24 cellular contexts compared by ENCODE assay signal in the genomic region with DNA sequence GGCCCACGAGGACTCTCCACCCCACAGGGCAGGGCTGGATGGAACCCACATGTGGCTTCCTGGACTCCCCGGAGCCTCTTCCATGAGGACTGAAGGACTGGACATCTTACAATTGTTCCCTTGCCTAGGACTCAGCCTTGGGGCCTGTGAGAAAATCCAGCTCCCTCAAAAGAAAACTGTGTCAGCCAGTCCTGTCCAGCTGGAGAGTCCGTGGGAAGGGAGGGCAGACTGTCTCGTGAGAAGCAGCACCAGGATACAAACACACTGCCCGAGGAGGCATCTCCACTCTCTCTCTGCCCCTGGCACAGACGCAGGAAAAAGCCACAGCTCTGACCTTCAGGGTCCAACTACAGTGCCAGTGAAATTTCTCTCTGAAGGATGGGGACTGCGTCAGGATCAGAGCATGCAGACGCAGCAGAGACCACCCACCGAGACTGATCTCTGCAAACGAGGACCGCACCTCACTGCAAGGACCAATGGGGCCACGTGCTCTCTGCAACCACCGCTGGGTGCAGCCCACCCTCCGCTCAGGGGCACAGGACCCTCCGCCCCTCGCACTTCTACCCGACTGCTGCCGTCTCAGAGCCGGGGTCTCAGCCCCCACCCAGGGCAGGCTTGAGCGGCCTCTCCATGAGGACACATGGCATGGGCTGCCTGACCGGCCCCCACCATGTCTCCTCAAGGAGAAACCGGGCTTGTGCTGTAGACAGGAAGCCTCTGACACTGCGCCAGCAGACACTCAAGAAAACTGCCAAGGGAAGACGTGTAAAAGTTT.
"Had no signal": no experiment of that assay in that cellular context is flagged by ENCODE, and none has a peak within 500 bp of the region (broad histone marks: within the 10 kb centered on the region; RNA-seq: fewer than 3 reads in every experiment).

No MANE protein-coding gene starts in this region.

- H3K9ac ChIP-seq: KMS-11, SK-N-SH had no signal

- H3K9me3 Mint-ChIP-seq: IgD-negative memory B cell had no signal

- ATAC-seq: HepG2, K562 had no signal

- FAIRE-seq: HepG2, K562, RCC 7860 had no signal

- H3K4me1 Mint-ChIP-seq: IgD-negative memory B cell had no signal

- H3K36me3 Mint-ChIP-seq: IgD-negative memory B cell had no signal

- H3K27ac ChIP-seq: KMS-11 had no signal

- H3K4me2 ChIP-seq: KMS-11, SK-N-SH had no signal

- DNase-seq: Kasumi-1, MM.1S, NCI-H1092 treated with DMSO at 0.1 percent for 48 hours, NCI-H1436, NCI-H187, NCI-H2029, NCI-H2081 treated with DMSO at 0.1 percent for 48 hours, NCI-H2171, NCI-H226, NCI-H446, NCI-H510A, NCI-H524 treated with DMSO at 0.1 percent for 48 hours, NCI-H69, NCI-H774, Right ventricle myocardium superior, RPMI8226, SIG-M5, SK-N-SH, SW 1271 had no signal

- H3K4me3 Mint-ChIP-seq: IgD-negative memory B cell had no signal

- H3K9me3 ChIP-seq: SK-N-SH had no signal

- H3K4me3 ChIP-seq: K562 had no signal

- H3K27me3 Mint-ChIP-seq: IgD-negative memory B cell had no signal
